9 cellular contexts compared by ENCODE assay signal in the genomic region with DNA sequence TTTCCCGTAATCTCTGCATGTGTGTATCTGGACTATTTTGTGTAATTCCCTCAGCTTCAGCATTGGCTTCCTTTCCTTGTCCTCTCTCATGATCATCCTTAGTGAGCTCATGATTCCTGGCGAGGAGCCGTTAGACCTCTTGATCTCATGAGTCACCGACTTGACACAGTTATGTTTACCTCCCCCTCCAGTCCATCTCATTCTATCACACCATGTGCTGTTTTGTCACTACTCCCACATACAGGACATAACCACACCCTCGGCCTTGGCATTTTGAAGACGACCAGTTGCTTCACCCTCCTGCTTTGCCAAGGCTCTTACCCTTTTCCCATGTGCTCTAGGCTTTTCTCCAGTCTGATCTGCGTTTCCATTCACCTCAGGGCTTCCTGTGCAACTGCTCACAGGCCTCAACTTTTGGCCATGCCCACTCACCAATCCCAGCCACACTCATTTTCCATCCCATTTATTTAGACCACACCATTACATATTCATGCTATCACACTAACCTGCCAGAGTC. TPM values are rescaled to one million over a fixed set of nuclear protein-coding genes. Genes with fewer than 3 reads are reported as not detected.
A peak's percentile ranks its signal among the peaks of the same experiment; 100 is the strongest.
DNase-seq lines count a peak whose midpoint lies in the region; ATAC-seq and TF ChIP-seq lines count a peak whose summit lies in the region.
"Had no signal": no experiment of that assay in that cellular context is flagged by ENCODE, and none has a peak within 500 bp of the region (broad histone marks: within the 10 kb centered on the region; RNA-seq: fewer than 3 reads in every experiment).

No MANE protein-coding gene starts in this region.

- no peak for TF ChIP-seq POLR2A in HCT116 (IDR thresholded peaks at IDR 0.05; ENCODE audit: borderline replicate concordance, extremely low read depth, insufficient read depth, insufficient read length)

- no peaks in the 10 kb centered on the region for H3K79me2 ChIP-seq in HCT116 (ENCODE audit: insufficient read depth, low read length)

- no TSS peak for BruUV-seq in HCT116 (replicated peaks; lab: Mats Ljungman, UMichigan)

- H3K4me3 ChIP-seq in HCT116 (replicated peaks in 1 of 2; ENCODE audit: low read depth in 1 of 2, low read length in 2 of 2) (no peak overlapping the region; a peak in 1 of 4 replicates), skeletal muscle tissue (ENCODE audit: low read length in 3 of 3) (no peak overlapping the region)

- H3K9me3 ChIP-seq in HCT116 (ENCODE audit: control insufficient read depth in 1 of 2, insufficient read depth in 1 of 2, low read depth in 1 of 2, low read length in 2 of 2) (no peaks in the 10 kb centered on the region), skeletal muscle tissue (ENCODE audit: control insufficient read depth in 3 of 3, low read length in 3 of 3) (peaks cover 0 to 4% (median 0%) of the 10 kb centered on the region in 3 donors)

- POLR2A ChIA-PET in HCT116 (lab: Charles Lee), result interaction anchor here (0.7 to 1.7 kb wide), 2 partner anchors 9 to 50 kb away, joined by 3 read pairs; no protein-coding TSS in a partner anchor

- CTCF ChIA-PET in HCT116 (lab: Charles Lee), result interaction anchor here (1.4 kb wide), 1 partner anchor 60 kb away, joined by 5 read pairs; no protein-coding TSS in a partner anchor

- ATAC-seq in HCT116 (peak; percentile 97), Right ventricle myocardium superior (ENCODE audit: poor library complexity) (peak; percentile 96), HG03108 (IDR thresholded peaks at IDR 0.05; ENCODE audit: unreplicated experiment) (no peak)

- H3K4me1 ChIP-seq in HCT116 (ENCODE audit: control insufficient read depth in 1 of 2, insufficient read depth in 2 of 2, low read length in 2 of 2), result peaks cover 12 to 17% of the 10 kb centered on the region in 2 experiments
- peaks cover 6 to 20% (median 7%) of the 10 kb centered on the region in 3 donors for H3K4me1 ChIP-seq in skeletal muscle tissue (ENCODE audit: control insufficient read depth in 3 of 3, insufficient read depth in 3 of 3, low read length in 3 of 3)

- peak overlapping the region; percentile 54 for H3K4me2 ChIP-seq in HCT116 (ENCODE audit: low read length)

- no peak overlapping the region for H2AFZ ChIP-seq in HCT116 (ENCODE audit: low read depth, low read length, poor library complexity, severe bottlenecking)

- H3K36me3 ChIP-seq in HCT116 (ENCODE audit: control insufficient read depth in 1 of 2, insufficient read depth in 2 of 2, low read length in 2 of 2), result no peaks in the 10 kb centered on the region
- H3K36me3 ChIP-seq in skeletal muscle tissue (ENCODE audit: control insufficient read depth in 3 of 3, insufficient read depth in 3 of 3, low read length in 3 of 3), result peaks cover 0 to 2% (median 0%) of the 10 kb centered on the region in 3 donors

- no peaks in the 10 kb centered on the region for H3K27me3 ChIP-seq in HCT116 (ENCODE audit: insufficient read depth, low read length)
- no peaks in the 10 kb centered on the region for H3K27me3 ChIP-seq in skeletal muscle tissue (ENCODE audit: control insufficient read depth in 3 of 3, insufficient read depth in 3 of 3, low read length in 3 of 3)

- RAD21 ChIA-PET in HCT116 (lab: Charles Lee; ENCODE audit: low non-redundant PET in 1 of 2, low total read pairs in 2 of 2, uncharacterized antibody in 2 of 2, unreplicated experiment in 2 of 2), result no interaction called here

- H3K27ac ChIP-seq in HCT116 (ENCODE audit: low read depth, low read length), result no peak overlapping the region
- H3K27ac ChIP-seq in skeletal muscle tissue (ENCODE audit: low read depth, low read length), result peak overlapping the region; percentile 82

- intact Hi-C loops in HCT116 (cut with micrococcal nuclease), result no loop called here
- intact Hi-C loops in Right ventricle myocardium superior (cut with DNase I), result no loop called here

- DNase-seq in HCT116 (ENCODE audit: low read depth, low spot score) (peak; percentile 75), T1000 (lab: John Stamatoyannopoulos, UW) (peak; percentile 79), Right ventricle myocardium superior (peak; percentile 80), NCI-H774 (lab: John Stamatoyannopoulos, UW) (no peak), cerebellar nuclear complex (lab: John Stamatoyannopoulos, UW) (no peak), NCI-H1092 treated with DMSO at 0.1 percent for 48 hours (lab: John Stamatoyannopoulos, UW) (no peak)

- H3K9ac ChIP-seq in HCT116 (ENCODE audit: low read length) (no peak overlapping the region), skeletal muscle tissue (ENCODE audit: low read depth in 1 of 3, low read length in 3 of 3) (no peak overlapping the region)

- no peaks in the 10 kb centered on the region for H3K9me2 ChIP-seq in HCT116 (ENCODE audit: insufficient read depth)

- no peak for TF ChIP-seq CTCF in HCT116 (IDR thresholded peaks at IDR 0.05 in 2 of 3, conservative IDR thresholded peaks at IDR 0.05 in 1 of 3; ENCODE audit: borderline replicate concordance in 1 of 3, insufficient read depth in 1 of 3, low read depth in 2 of 3, low read length in 2 of 3)

- H4K20me1 ChIP-seq in HCT116 (ENCODE audit: insufficient read depth), result no peaks in the 10 kb centered on the region

- TF ChIP-seq RAD21 in HCT116 (IDR thresholded peaks at IDR 0.05; ENCODE audit: low read depth), result no peak

TF ChIP-seq in HCT116, 20 proteins besides CTCF, POLR2A, EP300 and RAD21:
- TF ChIP-seq, protein P1, sequence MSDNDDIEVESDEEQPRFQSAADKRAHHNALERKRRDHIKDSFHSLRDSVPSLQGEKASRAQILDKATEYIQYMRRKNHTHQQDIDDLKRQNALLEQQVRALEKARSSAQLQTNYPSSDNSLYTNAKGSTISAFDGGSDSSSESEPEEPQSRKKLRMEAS (IDR thresholded peaks at IDR 0.05), result peak; percentile 93
- TF ChIP-seq EGR1 (IDR thresholded peaks at IDR 0.05; ENCODE audit: low read depth) (peak; percentile 66; the same call in 1 of the 2 replicates), CBX3 (IDR thresholded peaks at IDR 0.05; ENCODE audit: low read depth) (peak; percentile 47; the same call in 1 of the 2 replicates), JUND (IDR thresholded peaks at IDR 0.05) (peak; percentile 70), SIN3A (IDR thresholded peaks at IDR 0.05; ENCODE audit: low read depth) (0 out of 2 replicates have a peak, but pooled peaks have one; percentile 42), ELF1 (IDR thresholded peaks at IDR 0.05; ENCODE audit: borderline replicate concordance, low read depth) (no peak), SP1 (IDR thresholded peaks at IDR 0.05; ENCODE audit: low read depth) (peak; percentile 29; the same call in 1 of the 2 replicates), TCF7L2 (IDR thresholded peaks at IDR 0.05; ENCODE audit: borderline replicate concordance, extremely low read depth, insufficient read depth, insufficient read length) (peak; percentile 77), FOSL1 (IDR thresholded peaks at IDR 0.05; ENCODE audit: low read depth) (peak; percentile 63), ZFX (IDR thresholded peaks at IDR 0.05) (no peak), POLR2AphosphoS5 (IDR thresholded peaks at IDR 0.05; ENCODE audit: low read depth, low read length) (peak; percentile 53; the same call in 1 of the 2 replicates)
- TF ChIP-seq, protein P2, sequence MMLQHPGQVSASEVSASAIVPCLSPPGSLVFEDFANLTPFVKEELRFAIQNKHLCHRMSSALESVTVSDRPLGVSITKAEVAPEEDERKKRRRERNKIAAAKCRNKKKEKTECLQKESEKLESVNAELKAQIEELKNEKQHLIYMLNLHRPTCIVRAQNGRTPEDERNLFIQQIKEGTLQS (IDR thresholded peaks at IDR 0.05), result no peak

RNA-seq across cellular contexts. Expression of a gene that starts 41.5 kb away (rescaled TPM):
- 0.52 TPM for total RNA-seq in HCT116 (2021; ENCODE audit: unreplicated experiment)
- polyA plus RNA-seq in HCT116 (2012), result not detected in 2 replicates
- total RNA-seq in Right ventricle myocardium superior, result 4.7 TPM
- total RNA-seq in skeletal muscle tissue, result 1.0 TPM
- total RNA-seq: activated CD8-positive, alpha-beta memory T cell treated with anti-CD3 and anti-CD28 coated beads for 36 hours had no signal

RNA-seq across cellular contexts. Expression of a gene that starts 50.7 kb away (rescaled TPM):
- total RNA-seq in HCT116 (2021; ENCODE audit: unreplicated experiment), result 17.1 TPM
- 6.6 and 7.5 TPM in 2 replicates for polyA plus RNA-seq in HCT116 (2012)
- total RNA-seq in Right ventricle myocardium superior, result 5.2 TPM
- 6.3 TPM for total RNA-seq in skeletal muscle tissue

Comparison
In these comparisons a context has a peak if more than half of its experiments do, and no peak if none do; other contexts are left out.
1. DNase-seq: peak in HCT116 (single experiment), T1000 (single experiment) and Right ventricle myocardium superior (single experiment); none in NCI-H774 (single experiment), cerebellar nuclear complex (0 of 2) and NCI-H1092 treated with DMSO at 0.1 percent for 48 hours (single experiment).